35 cellular contexts compared by ENCODE assay signal in the genomic region with DNA sequence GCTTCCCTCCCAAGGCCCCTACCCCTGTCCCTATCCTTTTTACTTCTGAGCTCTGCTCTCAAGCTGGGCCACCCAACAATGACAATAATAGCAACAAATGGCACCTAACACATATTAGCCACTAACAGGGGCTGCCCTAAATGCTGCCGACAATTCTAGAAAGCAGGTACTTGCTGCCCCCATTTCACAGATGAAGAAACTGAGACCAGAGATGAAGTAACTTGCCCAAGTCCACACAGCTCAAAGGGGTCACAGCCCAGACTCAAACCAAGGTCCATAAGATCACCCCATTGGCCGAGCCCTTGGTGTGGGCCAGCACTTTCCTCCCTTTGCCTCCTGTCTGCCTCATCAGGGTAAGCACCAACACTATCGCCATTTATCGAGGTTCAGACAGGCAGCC. TPM values are rescaled to one million over a fixed set of nuclear protein-coding genes. Genes with fewer than 3 reads are reported as not detected.
"Had no signal": no experiment of that assay in that cellular context is flagged by ENCODE, and none has a peak within 500 bp of the region (broad histone marks: within the 10 kb centered on the region; RNA-seq: fewer than 3 reads in every experiment).

No MANE protein-coding gene starts in this region.

- FAIRE-seq: colon had no signal

- H3K27ac ChIP-seq: adrenal gland, body of pancreas, esophagus muscularis mucosa, foreskin keratinocyte, gastrocnemius medialis had no signal

- H3K27ac Mint-ChIP-seq: activated CD4-positive, alpha-beta memory T cell treated with anti-CD3 and anti-CD28 coated beads for 36 hours; activated CD4-positive, alpha-beta T cell treated with anti-CD3 and anti-CD28 coated beads for 36 hours; activated CD4-positive, alpha-beta T cell treated with anti-CD3 and anti-CD28 coated beads, Interleukin-2, amount 10 ng/mL, durations not matched to agents 24 days and 14 days; activated CD8-positive, alpha-beta memory T cell treated with anti-CD3 and anti-CD28 coated beads, Interleukin-2, amount 10 ng/mL, durations not matched to agents 7 days and 5 days; activated CD8-positive, alpha-beta T cell treated with anti-CD3 and anti-CD28 coated beads, Interleukin-2, amount 10 ng/mL, durations not matched to agents 7 days and 5 days; activated naive CD4-positive, alpha-beta T cell treated with anti-CD3 and anti-CD28 coated beads for 36 hours; activated naive CD4-positive, alpha-beta T cell treated with anti-CD3 and anti-CD28 coated beads, Interleukin-2, amount 50 U/mL, for 24 hours; activated naive CD8-positive, alpha-beta T cell treated with anti-CD3 and anti-CD28 coated beads for 36 hours; activated naive CD8-positive, alpha-beta T cell treated with anti-CD3 and anti-CD28 coated beads, Interleukin-2, amount 50 U/mL, for 24 hours; activated T-helper 1 cell treated with anti-CD3 and anti-CD28 coated beads, Interleukin-12 subunit alpha, Interleukin-12 subunit beta, Interleukin-2, Interleukin-4 antibody, amounts not matched to agents 30 ng/mL and 10 ng/mL and 1 ng/mL, durations not matched to agents 14 hours and 24 hours and 36 hours; activated T-helper 2 cell treated with anti-CD3 and anti-CD28 coated beads, Interferon-gamma antibody, Interleukin-2, Interleukin-4, amounts not matched to agents 10 μg/mL and 5 μg/mL and 100 μg/mL, durations not matched to agents 14 hours and 24 hours and 36 hours; effector memory CD8-positive, alpha-beta T cell had no signal

- H3K4me1 ChIP-seq: body of pancreas, foreskin keratinocyte, gastrocnemius medialis had no signal

- H3K4me1 Mint-ChIP-seq: activated CD4-positive, alpha-beta T cell treated with anti-CD3 and anti-CD28 coated beads for 36 hours; activated CD4-positive, alpha-beta T cell treated with anti-CD3 and anti-CD28 coated beads, Interleukin-2, amount 10 ng/mL, durations not matched to agents 24 days and 14 days; activated CD8-positive, alpha-beta memory T cell treated with anti-CD3 and anti-CD28 coated beads, Interleukin-2, amount 10 ng/mL, durations not matched to agents 7 days and 5 days; activated naive CD4-positive, alpha-beta T cell treated with anti-CD3 and anti-CD28 coated beads, Interleukin-2, amount 50 U/mL, for 24 hours; activated naive CD8-positive, alpha-beta T cell treated with anti-CD3 and anti-CD28 coated beads for 36 hours; activated naive CD8-positive, alpha-beta T cell treated with anti-CD3 and anti-CD28 coated beads, Interleukin-2, amount 50 U/mL, for 24 hours had no signal

- H3K36me3 ChIP-seq: adrenal gland, esophagus muscularis mucosa, gastrocnemius medialis had no signal

- H3K9me3 ChIP-seq: adrenal gland, body of pancreas, esophagus muscularis mucosa, gastrocnemius medialis had no signal

- H3K4me3 Mint-ChIP-seq: activated CD4-positive, alpha-beta memory T cell treated with anti-CD3 and anti-CD28 coated beads for 36 hours; activated CD4-positive, alpha-beta T cell treated with anti-CD3 and anti-CD28 coated beads for 36 hours; activated CD4-positive, alpha-beta T cell treated with anti-CD3 and anti-CD28 coated beads, Interleukin-2, amount 10 ng/mL, durations not matched to agents 24 days and 14 days; activated CD8-positive, alpha-beta memory T cell treated with anti-CD3 and anti-CD28 coated beads, Interleukin-2, amount 10 ng/mL, durations not matched to agents 7 days and 5 days; activated CD8-positive, alpha-beta T cell treated with anti-CD3 and anti-CD28 coated beads, Interleukin-2, amount 10 ng/mL, durations not matched to agents 7 days and 5 days; activated naive CD4-positive, alpha-beta T cell treated with anti-CD3 and anti-CD28 coated beads for 36 hours; activated naive CD4-positive, alpha-beta T cell treated with anti-CD3 and anti-CD28 coated beads, Interleukin-2, amount 50 U/mL, for 24 hours; activated naive CD8-positive, alpha-beta T cell treated with anti-CD3 and anti-CD28 coated beads for 36 hours; activated naive CD8-positive, alpha-beta T cell treated with anti-CD3 and anti-CD28 coated beads, Interleukin-2, amount 50 U/mL, for 24 hours; activated T-helper 1 cell treated with anti-CD3 and anti-CD28 coated beads, Interleukin-12 subunit alpha, Interleukin-12 subunit beta, Interleukin-2, Interleukin-4 antibody, amounts not matched to agents 30 ng/mL and 10 ng/mL and 1 ng/mL, durations not matched to agents 14 hours and 24 hours and 36 hours; effector memory CD8-positive, alpha-beta T cell had no signal

- H3K9me3 Mint-ChIP-seq: activated CD4-positive, alpha-beta memory T cell treated with anti-CD3 and anti-CD28 coated beads for 36 hours; activated CD4-positive, alpha-beta T cell treated with anti-CD3 and anti-CD28 coated beads, Interleukin-2, amount 10 ng/mL, durations not matched to agents 24 days and 14 days; activated naive CD4-positive, alpha-beta T cell treated with anti-CD3 and anti-CD28 coated beads for 36 hours; activated naive CD4-positive, alpha-beta T cell treated with anti-CD3 and anti-CD28 coated beads, Interleukin-2, amount 50 U/mL, for 24 hours; activated naive CD8-positive, alpha-beta T cell treated with anti-CD3 and anti-CD28 coated beads for 36 hours; activated naive CD8-positive, alpha-beta T cell treated with anti-CD3 and anti-CD28 coated beads, Interleukin-2, amount 50 U/mL, for 24 hours; activated T-helper 1 cell treated with anti-CD3 and anti-CD28 coated beads, Interleukin-12 subunit alpha, Interleukin-12 subunit beta, Interleukin-2, Interleukin-4 antibody, amounts not matched to agents 30 ng/mL and 10 ng/mL and 1 ng/mL, durations not matched to agents 14 hours and 24 hours and 36 hours; activated T-helper 2 cell treated with anti-CD3 and anti-CD28 coated beads, Interferon-gamma antibody, Interleukin-2, Interleukin-4, amounts not matched to agents 10 μg/mL and 5 μg/mL and 100 μg/mL, durations not matched to agents 14 hours and 24 hours and 36 hours; effector memory CD8-positive, alpha-beta T cell had no signal

- DNase-seq: activated CD4-positive, alpha-beta memory T cell treated with anti-CD3 and anti-CD28 coated beads for 36 hours; activated CD4-positive, alpha-beta T cell treated with anti-CD3 and anti-CD28 coated beads for 36 hours; activated CD4-positive, alpha-beta T cell treated with anti-CD3 and anti-CD28 coated beads, Interleukin-2, amount 10 ng/mL, durations not matched to agents 24 days and 14 days; activated CD4-positive, CD25-positive, alpha-beta regulatory T cell; activated CD4-positive, CD25-positive, alpha-beta regulatory T cell treated with anti-CD3 and anti-CD28 coated beads, Interleukin-2, amount 50 U/mL, for 72 hours; activated CD8-positive, alpha-beta memory T cell treated with anti-CD3 and anti-CD28 coated beads, Interleukin-2, amount 10 ng/mL, durations not matched to agents 7 days and 5 days; activated CD8-positive, alpha-beta memory T cell treated with anti-CD3 and anti-CD28 coated beads, Interleukin-2, amount 50 U/mL, for 4 hours; activated CD8-positive, alpha-beta T cell treated with anti-CD3 and anti-CD28 coated beads, Interleukin-2, amount 10 ng/mL, durations not matched to agents 7 days and 5 days; activated effector memory CD4-positive, alpha-beta T cell treated with anti-CD3 and anti-CD28 coated beads, Interleukin-2, amount 50 U/mL, for 16 hours; activated naive CD4-positive, alpha-beta T cell treated with anti-CD3 and anti-CD28 coated beads for 36 hours; activated naive CD8-positive, alpha-beta T cell treated with anti-CD3 and anti-CD28 coated beads for 36 hours; activated naive CD8-positive, alpha-beta T cell treated with anti-CD3 and anti-CD28 coated beads, Interleukin-2, amount 50 U/mL, for 24 hours; activated T-cell treated with anti-CD3 and anti-CD28 coated beads, Interleukin-2, amount 50 U/mL, for 1 hour; activated T-cell treated with anti-CD3 and anti-CD28 coated beads, Interleukin-2, amount 50 U/mL, for 48 hours; adrenal gland; amygdala; aorta; body of pancreas; caudate nucleus; cortex of kidney; dermis blood vessel endothelial cell; effector CD4-positive, alpha-beta T cell; effector memory CD8-positive, alpha-beta T cell; erythroblast; foreskin keratinocyte; gastrocnemius medialis; T-helper 2 cell had no signal

- H3K27me3 Mint-ChIP-seq: activated CD4-positive, alpha-beta memory T cell treated with anti-CD3 and anti-CD28 coated beads for 36 hours; activated CD4-positive, alpha-beta T cell treated with anti-CD3 and anti-CD28 coated beads for 36 hours; activated naive CD4-positive, alpha-beta T cell treated with anti-CD3 and anti-CD28 coated beads, Interleukin-2, amount 50 U/mL, for 24 hours; activated naive CD8-positive, alpha-beta T cell treated with anti-CD3 and anti-CD28 coated beads for 36 hours had no signal

- H3K27me3 ChIP-seq: adrenal gland, body of pancreas, gastrocnemius medialis had no signal

- ATAC-seq: activated CD4-positive, alpha-beta T cell treated with anti-CD3 and anti-CD28 coated beads for 36 hours; activated CD8-positive, alpha-beta memory T cell treated with anti-CD3 and anti-CD28 coated beads, Interleukin-2, amount 10 ng/mL, durations not matched to agents 7 days and 5 days; activated CD8-positive, alpha-beta T cell treated with anti-CD3 and anti-CD28 coated beads, Interleukin-2, amount 10 ng/mL, durations not matched to agents 7 days and 5 days; activated naive CD8-positive, alpha-beta T cell treated with anti-CD3 and anti-CD28 coated beads, Interleukin-2, amount 50 U/mL, for 24 hours; body of pancreas; effector memory CD8-positive, alpha-beta T cell; foreskin keratinocyte; gastrocnemius medialis had no signal

- H3K4me3 ChIP-seq: adrenal gland, body of pancreas, esophagus muscularis mucosa, gastrocnemius medialis had no signal

- H3K36me3 Mint-ChIP-seq: activated CD4-positive, alpha-beta memory T cell treated with anti-CD3 and anti-CD28 coated beads for 36 hours; activated CD8-positive, alpha-beta memory T cell treated with anti-CD3 and anti-CD28 coated beads, Interleukin-2, amount 10 ng/mL, durations not matched to agents 7 days and 5 days; activated naive CD4-positive, alpha-beta T cell treated with anti-CD3 and anti-CD28 coated beads, Interleukin-2, amount 50 U/mL, for 24 hours; activated naive CD8-positive, alpha-beta T cell treated with anti-CD3 and anti-CD28 coated beads for 36 hours had no signal

RNA-seq across cellular contexts. Expression of gene BNIP5, which starts 12.0 kb away (rescaled TPM):
- total RNA-seq: activated CD4-positive, alpha-beta memory T cell treated with anti-CD3 and anti-CD28 coated beads for 36 hours; activated CD4-positive, alpha-beta T cell treated with anti-CD3 and anti-CD28 coated beads for 36 hours; activated CD4-positive, alpha-beta T cell treated with anti-CD3 and anti-CD28 coated beads, Interleukin-2, amount 10 ng/mL, durations not matched to agents 24 days and 14 days; activated CD8-positive, alpha-beta memory T cell treated with anti-CD3 and anti-CD28 coated beads for 36 hours; activated CD8-positive, alpha-beta memory T cell treated with anti-CD3 and anti-CD28 coated beads, Interleukin-2, amount 10 ng/mL, durations not matched to agents 7 days and 5 days; activated CD8-positive, alpha-beta T cell treated with anti-CD3 and anti-CD28 coated beads, Interleukin-2, amount 10 ng/mL, durations not matched to agents 7 days and 5 days; activated naive CD4-positive, alpha-beta T cell treated with anti-CD3 and anti-CD28 coated beads for 36 hours; activated naive CD8-positive, alpha-beta T cell treated with anti-CD3 and anti-CD28 coated beads for 36 hours; activated T-helper 1 cell treated with anti-CD3 and anti-CD28 coated beads, Interleukin-12 subunit alpha, Interleukin-12 subunit beta, Interleukin-2, Interleukin-4 antibody, amounts not matched to agents 30 ng/mL and 10 ng/mL and 1 ng/mL, durations not matched to agents 14 hours and 24 hours and 36 hours; activated T-helper 2 cell treated with anti-CD3 and anti-CD28 coated beads, Interferon-gamma antibody, Interleukin-2, Interleukin-4, amounts not matched to agents 10 μg/mL and 5 μg/mL and 100 μg/mL, durations not matched to agents 14 hours and 24 hours and 36 hours; adrenal gland; aorta; chondrocyte; dermis blood vessel endothelial cell; esophagus muscularis mucosa; foreskin keratinocyte; gastrocnemius medialis; T-helper 1 cell treated with Interleukin-12 subunit alpha and Interleukin-12 subunit beta and Interleukin-4 antibody, amounts not matched to agents 30 ng/mL and 1 ng/mL, for 36 hours had no signal
- polyA plus RNA-seq: foreskin keratinocyte had no signal

RNA-seq across cellular contexts. Expression of gene PNPLA1, which starts 54.9 kb away (rescaled TPM):
- total RNA-seq: activated CD4-positive, alpha-beta memory T cell treated with anti-CD3 and anti-CD28 coated beads for 36 hours; activated CD4-positive, alpha-beta T cell treated with anti-CD3 and anti-CD28 coated beads for 36 hours; activated CD4-positive, alpha-beta T cell treated with anti-CD3 and anti-CD28 coated beads, Interleukin-2, amount 10 ng/mL, durations not matched to agents 24 days and 14 days; activated CD8-positive, alpha-beta memory T cell treated with anti-CD3 and anti-CD28 coated beads for 36 hours; activated CD8-positive, alpha-beta memory T cell treated with anti-CD3 and anti-CD28 coated beads, Interleukin-2, amount 10 ng/mL, durations not matched to agents 7 days and 5 days; activated CD8-positive, alpha-beta T cell treated with anti-CD3 and anti-CD28 coated beads, Interleukin-2, amount 10 ng/mL, durations not matched to agents 7 days and 5 days; activated naive CD4-positive, alpha-beta T cell treated with anti-CD3 and anti-CD28 coated beads for 36 hours; activated naive CD8-positive, alpha-beta T cell treated with anti-CD3 and anti-CD28 coated beads for 36 hours; activated T-helper 1 cell treated with anti-CD3 and anti-CD28 coated beads, Interleukin-12 subunit alpha, Interleukin-12 subunit beta, Interleukin-2, Interleukin-4 antibody, amounts not matched to agents 30 ng/mL and 10 ng/mL and 1 ng/mL, durations not matched to agents 14 hours and 24 hours and 36 hours; activated T-helper 2 cell treated with anti-CD3 and anti-CD28 coated beads, Interferon-gamma antibody, Interleukin-2, Interleukin-4, amounts not matched to agents 10 μg/mL and 5 μg/mL and 100 μg/mL, durations not matched to agents 14 hours and 24 hours and 36 hours; body of pancreas; chondrocyte; dermis blood vessel endothelial cell; foreskin keratinocyte; gastrocnemius medialis; T-helper 1 cell treated with Interleukin-12 subunit alpha and Interleukin-12 subunit beta and Interleukin-4 antibody, amounts not matched to agents 30 ng/mL and 1 ng/mL, for 36 hours had no signal
- polyA plus RNA-seq: foreskin keratinocyte had no signal
